Comparison of ENCODE assay signal across 17 cellular contexts in the genomic region with DNA sequence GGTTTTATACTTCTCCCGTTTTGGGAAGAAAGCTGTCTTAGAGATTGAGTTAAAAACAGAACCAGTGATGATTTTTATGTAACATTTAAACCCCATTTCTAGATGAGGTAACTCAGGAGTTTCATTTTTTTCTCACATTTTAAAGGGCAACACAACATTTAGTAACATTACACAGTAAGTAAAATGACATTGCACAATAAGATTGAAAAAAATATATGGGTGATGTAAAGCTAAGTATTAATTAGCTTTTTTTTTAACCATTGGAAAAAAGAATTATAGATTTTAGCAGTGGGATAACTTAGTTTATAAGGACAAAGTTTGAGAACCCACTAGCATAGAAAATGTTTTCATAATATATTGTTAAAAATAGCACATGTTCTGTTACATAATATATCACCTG. TPM values are rescaled to one million over a fixed set of nuclear protein-coding genes. Genes with fewer than 3 reads are reported as not detected.
DNase-seq lines count a peak whose midpoint lies in the region; ATAC-seq, FAIRE-seq and TF ChIP-seq lines count a peak whose summit lies in the region.
"Had no signal": no experiment of that assay in that cellular context is flagged by ENCODE, and none has a peak within 500 bp of the region (broad histone marks: within the 10 kb centered on the region; RNA-seq: fewer than 3 reads in every experiment).

No MANE protein-coding gene starts in this region.

- H3K36me3 ChIP-seq in pancreas, result peaks cover 0 to 9% (median 7%) of the 10 kb centered on the region in 3 donors

- peak; percentile 15 for DNase-seq in OCI-M1 (lab: John Stamatoyannopoulos, UW)
- peak in 1 of 61 donors; percentile 5 for DNase-seq in caudate nucleus (lab: John Stamatoyannopoulos, UW)
- no peak for DNase-seq in C1 segment of cervical spinal cord (lab: John Stamatoyannopoulos, UW)
- no peak for DNase-seq in pancreas
- no peak for DNase-seq in NAMALWA (ENCODE audit: low spot score)
- DNase-seq: AML-193; CD4-positive, alpha-beta memory T cell; DMS153; DMS79; GF-D8; H7; HFFc6 had no signal

- H3K9me3 ChIP-seq in pancreas, result no peaks in the 10 kb centered on the region
- H3K9me3 ChIP-seq: A549 had no signal

- no peaks in the 10 kb centered on the region for H3K27me3 ChIP-seq in pancreas

- intact Hi-C loops in pancreas (cut with DNase I), result no loop called here

- WGBS in pancreas, 2 donors, result 53 to 55% methylated on average over 1 of the region's 1 CpG

- FAIRE-seq in A204.1 (lab: Jason Lieb, UNC) (peak; percentile 53), G401.6 (lab: Jason Lieb, UNC) (peak; percentile 15), pancreas (lab: Jason Lieb, UNC) (no peak)
- FAIRE-seq: A549 had no signal

- no peak for ATAC-seq in pancreas
- ATAC-seq: A549, GM23338, HCT116 had no signal

- TF ChIP-seq CTCF in pancreas (IDR thresholded peaks at IDR 0.05), result no peak

- no peak overlapping the region for H3K4me3 ChIP-seq in pancreas
- H3K4me3 ChIP-seq: A549, GM23338 had no signal

- H3K27ac ChIP-seq in caudate nucleus (ENCODE audit: low read depth, low read length) (peak overlapping the region; percentile 73), pancreas (no peak overlapping the region)
- H3K27ac ChIP-seq: A549 had no signal

- H3K4me1 ChIP-seq in pancreas, result peaks cover 0 to 2% (median 0%) of the 10 kb centered on the region in 3 donors

RNA-seq across cellular contexts. Expression of a gene that starts 25.1 kb away (rescaled TPM):
- total RNA-seq in pancreas, result 10 to 100 TPM; 47.0 to 58.4 (median 53.5) TPM
- 10 to 100 TPM; 67.3 to 71.5 TPM for polyA plus RNA-seq in pancreas

RNA-seq across cellular contexts. Expression of a gene that starts 38.0 kb away (rescaled TPM):
- 1 to 10 TPM; 5.2 to 9.5 (median 7.0) TPM for total RNA-seq in pancreas
- 1 to 10 TPM; 1.9 to 3.9 TPM for polyA plus RNA-seq in pancreas
